Comparison of ENCODE assay signal across 10 cellular contexts in genomic region chr5:141603912-141604311, GRCh38. TPM values are rescaled to one million over a fixed set of nuclear protein-coding genes. Genes with fewer than 3 reads are reported as not detected.
DNase-seq lines count a peak whose midpoint lies in the region; ATAC-seq and TF ChIP-seq lines count a peak whose summit lies in the region.
"Had no signal": no experiment of that assay in that cellular context is flagged by ENCODE, and none has a peak within 500 bp of the region (broad histone marks: within the 10 kb centered on the region; RNA-seq: fewer than 3 reads in every experiment).

No MANE protein-coding gene starts in this region.

- H3K9ac ChIP-seq in fibroblast of lung (ENCODE audit: insufficient read depth, low read length) (no peak overlapping the region), skeletal muscle tissue (ENCODE audit: low read depth in 1 of 3, low read length in 3 of 3) (no peak overlapping the region)

- TF ChIP-seq POLR2A in ovary (IDR thresholded peaks at IDR 0.05) = no peak

- H4K20me1 ChIP-seq in GM23338 (replicated peaks; ENCODE audit: insufficient read depth) = peaks cover 25% of the 10 kb centered on the region
- H4K20me1 ChIP-seq in fibroblast of lung (ENCODE audit: control insufficient read depth, extremely low read depth, insufficient read depth, low read length) = no peaks in the 10 kb centered on the region

- H3K27me3 ChIP-seq in GM23338 (ENCODE audit: insufficient read depth) = no peaks in the 10 kb centered on the region
- no peaks in the 10 kb centered on the region for H3K27me3 ChIP-seq in fibroblast of lung (ENCODE audit: control insufficient read depth, insufficient read depth, low read length)
- no peaks in the 10 kb centered on the region for H3K27me3 ChIP-seq in skeletal muscle tissue (ENCODE audit: control insufficient read depth in 3 of 3, insufficient read depth in 3 of 3, low read length in 3 of 3)
- no peaks in the 10 kb centered on the region for H3K27me3 ChIP-seq in ovary

- no peak overlapping the region for H3K27ac Mint-ChIP-seq in GM23338
- peak overlapping the region; percentile 93 to 98 for H3K27ac Mint-ChIP-seq in T-cell

- H3K27ac ChIP-seq in GM23338 (ENCODE audit: low read depth) = no peak overlapping the region
- peak overlapping the region; percentile 83 for H3K27ac ChIP-seq in fibroblast of lung (ENCODE audit: insufficient read depth, low read length)
- H3K27ac ChIP-seq in skeletal muscle tissue (ENCODE audit: low read depth, low read length) = peak overlapping the region; percentile 65
- no peak overlapping the region for H3K27ac ChIP-seq in ovary

- H3F3A ChIP-seq in GM23338 (replicated peaks; ENCODE audit: low read depth) = no peaks in the 10 kb centered on the region

- no peak overlapping the region for H3K4me2 ChIP-seq in GM23338
- H3K4me2 ChIP-seq in fibroblast of lung (ENCODE audit: extremely low read depth, insufficient read depth, low read length) = peak overlapping the region; percentile 42

- H3K36me3 ChIP-seq in GM23338 (ENCODE audit: insufficient read depth) (no peaks in the 10 kb centered on the region), fibroblast of lung (ENCODE audit: control insufficient read depth, insufficient read depth, low read length) (no peaks in the 10 kb centered on the region), skeletal muscle tissue (ENCODE audit: control insufficient read depth in 3 of 3, insufficient read depth in 3 of 3, low read length in 3 of 3) (no peaks in the 10 kb centered on the region), ovary (no peaks in the 10 kb centered on the region)

- ATAC-seq in GM23338 (peak; percentile 59), T-cell (replicated peaks in 1 of 4) (peak in 1 of 4 experiments; percentile 29)

- H3K9me3 ChIP-seq in fibroblast of lung (ENCODE audit: control insufficient read depth, insufficient read depth, low read depth, low read length) = no peaks in the 10 kb centered on the region
- no peaks in the 10 kb centered on the region for H3K9me3 ChIP-seq in skeletal muscle tissue (ENCODE audit: control insufficient read depth in 3 of 3, low read length in 3 of 3)
- no peaks in the 10 kb centered on the region for H3K9me3 ChIP-seq in ovary

- H3K9me2 ChIP-seq in GM23338 (ENCODE audit: insufficient read depth) = no peaks in the 10 kb centered on the region

- H3K79me2 ChIP-seq in GM23338 (replicated peaks; ENCODE audit: insufficient read depth) (peaks cover 98% of the 10 kb centered on the region), fibroblast of lung (ENCODE audit: control insufficient read depth, insufficient read depth, low read length) (peaks cover 47% of the 10 kb centered on the region)

- no peaks in the 10 kb centered on the region for H3K9me3 Mint-ChIP-seq in GM23338
- H3K9me3 Mint-ChIP-seq in T-cell = no peaks in the 10 kb centered on the region

- H3K27me3 Mint-ChIP-seq in GM23338 (ENCODE audit: insufficient read depth, low read depth, poor library complexity) = no peaks in the 10 kb centered on the region
- H3K27me3 Mint-ChIP-seq in T-cell = no peaks in the 10 kb centered on the region

- TF ChIP-seq CTCF in GM23338 (conservative IDR thresholded peaks at IDR 0.05; ENCODE audit: low read depth in 2 of 2) (no peak), fibroblast of lung (conservative IDR thresholded peaks at IDR 0.05 in 1 of 2, IDR thresholded peaks at IDR 0.05 in 1 of 2; ENCODE audit: low read depth in 1 of 2, low read length in 2 of 2) (no peak), ovary (IDR thresholded peaks at IDR 0.05) (no peak)

- DNase-seq in GM23338 (ENCODE audit: low spot score) (peak; percentile 28), T-cell (no peak), fibroblast of lung (ENCODE audit: low read depth in 2 of 2) (no peak), ovary (no peak), UCSD-AML1 (lab: John Stamatoyannopoulos, UW; ENCODE audit: unreplicated experiment) (no peak), T-helper 9 cell (no peak), CD1c-positive myeloid dendritic cell (ENCODE audit: extremely low spot score) (no peak)
- DNase-seq: NCI-H2081 had no signal

- no peak for TF ChIP-seq EP300 in ovary (IDR thresholded peaks at IDR 0.05)

- H3K4me1 ChIP-seq in GM23338 (ENCODE audit: insufficient read depth) (no peaks in the 10 kb centered on the region), fibroblast of lung (ENCODE audit: control insufficient read depth, extremely low read depth, insufficient read depth, low read length) (peaks cover 6% of the 10 kb centered on the region), skeletal muscle tissue (ENCODE audit: control insufficient read depth in 3 of 3, insufficient read depth in 3 of 3, low read length in 3 of 3) (peaks cover 36 to 52% (median 40%) of the 10 kb centered on the region in 3 donors), ovary (ENCODE audit: insufficient read depth) (no peaks in the 10 kb centered on the region)

- H3K4me1 Mint-ChIP-seq in GM23338 (peaks cover 6% of the 10 kb centered on the region), T-cell (peaks cover 94 to 96% (median 94%) of the 10 kb centered on the region in 3 donors)

- no peaks in the 10 kb centered on the region for H3K36me3 Mint-ChIP-seq in GM23338 (ENCODE audit: low read depth)
- H3K36me3 Mint-ChIP-seq in T-cell = no peaks in the 10 kb centered on the region

- no peak overlapping the region for H3K4me3 ChIP-seq in GM23338
- no peak overlapping the region for H3K4me3 ChIP-seq in fibroblast of lung (replicated peaks in 1 of 4; ENCODE audit: control extremely low read depth in 1 of 4, insufficient read depth in 1 of 4, low read depth in 3 of 4, low read length in 4 of 4)
- H3K4me3 ChIP-seq in skeletal muscle tissue (ENCODE audit: low read length in 3 of 3) = no peak overlapping the region
- H3K4me3 ChIP-seq in ovary = no peak overlapping the region
- H3K4me3 ChIP-seq: SK-N-MC had no signal

- intact Hi-C loops in ovary (cut with DNase I) = no loop called here

- CTCF ChIA-PET in T-cell (lab: Charles Lee) = interaction anchor here (0.6 to 5.0 kb wide), 5 partner anchors 11 to 40 kb away, joined by 3 to 52 read pairs (median 6); partner anchors contain the start of gene DIAPH1 (in 1 of the 2)

- H2AFZ ChIP-seq in GM23338 (no peak overlapping the region), fibroblast of lung (ENCODE audit: low read length) (no peak overlapping the region)

- POLR2A ChIA-PET in T-cell (lab: Charles Lee) = interaction anchor here in 1 of 2 donors (0.7 kb wide), 1 partner anchor 14 kb away, joined by 3 read pairs; no protein-coding TSS in a partner anchor

- no peak overlapping the region for H3K4me3 Mint-ChIP-seq in GM23338
- H3K4me3 Mint-ChIP-seq in T-cell = peak overlapping the region; percentile 61 to 77 (median 73)

- 82 to 87% (median 86%) methylated on average over 3 of the region's 3 CpGs for WGBS in ovary, 3 donors

TF ChIP-seq in GM23338, 12 proteins besides CTCF, POLR2A, EP300 and RAD21 (continues in another document):
- TF ChIP-seq EZH2 (IDR thresholded peaks at IDR 0.05; ENCODE audit: low read depth, unreplicated experiment) (no peak), ETS1 (IDR thresholded peaks at IDR 0.05) (no peak), STAT1 (IDR thresholded peaks at IDR 0.05; ENCODE audit: unreplicated experiment) (no peak), ZNF114 (CRISPR knock-in tag; IDR thresholded peaks at IDR 0.05) (no peak)

RNA-seq across cellular contexts. Expression of gene DIAPH1, which starts 14.9 kb away (rescaled TPM):
- 97.0 and 104 TPM in 2 replicates for total RNA-seq in GM23338 (2014; rRNA removed; shearing (Covaris generic))
- polyA plus RNA-seq in GM23338 (2016; fragmentation: Nextera tagmentation; extraction: Ambion mirVana) (42.9 and 43.5 TPM in 2 replicates), fibroblast of lung (30.9 and 59.5 TPM in 2 replicates), ovary (10 to 100 TPM; 21.2 to 45.6 TPM)
- total RNA-seq in T-cell (100 to 1,000 TPM; 190 to 271 (median 211) TPM), fibroblast of lung (17.2 and 21.1 TPM in 2 replicates), skeletal muscle tissue (16.7 TPM), ovary (10 to 100 TPM; 28.0 to 51.0 (median 44.0) TPM)
- 41.4 and 57.3 TPM in 2 replicates for polyA plus RNA-seq in fibroblast of lung (2012)
- 127 and 180 TPM in 2 replicates for polyA minus RNA-seq in fibroblast of lung (ENCODE audit: low replicate concordance)

RNA-seq across cellular contexts. Expression of gene HDAC3, which starts 32.7 kb away (rescaled TPM):
- 74.6 and 90.0 TPM in 2 replicates for total RNA-seq in GM23338 (2014; rRNA removed; shearing (Covaris generic))
- polyA plus RNA-seq in GM23338 (2016; fragmentation: Nextera tagmentation; extraction: Ambion mirVana) (59.2 and 59.3 TPM in 2 replicates), fibroblast of lung (67.9 and 69.6 TPM in 2 replicates), ovary (10 to 100 TPM; 43.3 to 73.8 TPM)
- total RNA-seq in T-cell (10 to 100 TPM; 68.5 to 78.5 (median 73.8) TPM), fibroblast of lung (45.7 and 56.8 TPM in 2 replicates), skeletal muscle tissue (40.7 TPM), ovary (10 to 100 TPM; 34.2 to 55.6 (median 49.4) TPM)
- 44.2 and 46.9 TPM in 2 replicates for polyA plus RNA-seq in fibroblast of lung (2012)
- polyA minus RNA-seq in fibroblast of lung (ENCODE audit: low replicate concordance) = 90.6 and 135 TPM in 2 replicates

RNA-seq across cellular contexts. Expression of gene RELL2, which starts 32.9 kb away (rescaled TPM):
- 30.6 and 34.6 TPM in 2 replicates for total RNA-seq in GM23338 (2014; rRNA removed; shearing (Covaris generic))
- polyA plus RNA-seq in GM23338 (2016; fragmentation: Nextera tagmentation; extraction: Ambion mirVana) (18.6 and 20.4 TPM in 2 replicates), fibroblast of lung (3.7 and 4.0 TPM in 2 replicates), ovary (1 to 10 TPM in 1 of 2 donors, not detected in 1; 1.9 TPM)
- total RNA-seq in T-cell (10 to 100 TPM; 15.3 to 30.7 (median 26.0) TPM), fibroblast of lung (2.6 and 3.0 TPM in 2 replicates), skeletal muscle tissue (under 0.01 TPM), ovary (1 to 10 TPM in 5 of 7 donors, under 1 TPM in 2; 0.58 to 3.0 (median 1.5) TPM)
- 2.4 and 3.0 TPM in 2 replicates for polyA plus RNA-seq in fibroblast of lung (2012)
- 1.0 and 3.5 TPM in 2 replicates for polyA minus RNA-seq in fibroblast of lung (ENCODE audit: low replicate concordance)

RNA-seq across cellular contexts. Expression of gene FCHSD1, which starts 47.3 kb away (rescaled TPM):
- 28.7 and 46.6 TPM in 2 replicates for total RNA-seq in GM23338 (2014; rRNA removed; shearing (Covaris generic))
- polyA plus RNA-seq in GM23338 (2016; fragmentation: Nextera tagmentation; extraction: Ambion mirVana) (17.9 and 24.7 TPM in 2 replicates), fibroblast of lung (13.5 and 19.1 TPM in 2 replicates), ovary (10 to 100 TPM; 10.4 to 21.8 TPM)
- total RNA-seq in T-cell (100 to 1,000 TPM in 3 of 5 donors, 10 to 100 TPM in 2; 68.5 to 103 (median 101) TPM), fibroblast of lung (15.4 and 25.6 TPM in 2 replicates), skeletal muscle tissue (5.2 TPM), ovary (10 to 100 TPM; 21.1 to 35.2 (median 25.0) TPM)
- polyA plus RNA-seq in fibroblast of lung (2012) = 18.9 and 21.1 TPM in 2 replicates
- polyA minus RNA-seq in fibroblast of lung (ENCODE audit: low replicate concordance) = 17.7 and 18.3 TPM in 2 replicates

Comparison
In these comparisons a context has a peak if more than half of its experiments do, and no peak if none do; other contexts are left out.
1. H3K27ac ChIP-seq: peak in fibroblast of lung (single experiment) and skeletal muscle tissue (single experiment); none in GM23338 (single experiment) and ovary (0 of 2).